Comparison of ENCODE assay signal across 10 cellular contexts in the genomic region with DNA sequence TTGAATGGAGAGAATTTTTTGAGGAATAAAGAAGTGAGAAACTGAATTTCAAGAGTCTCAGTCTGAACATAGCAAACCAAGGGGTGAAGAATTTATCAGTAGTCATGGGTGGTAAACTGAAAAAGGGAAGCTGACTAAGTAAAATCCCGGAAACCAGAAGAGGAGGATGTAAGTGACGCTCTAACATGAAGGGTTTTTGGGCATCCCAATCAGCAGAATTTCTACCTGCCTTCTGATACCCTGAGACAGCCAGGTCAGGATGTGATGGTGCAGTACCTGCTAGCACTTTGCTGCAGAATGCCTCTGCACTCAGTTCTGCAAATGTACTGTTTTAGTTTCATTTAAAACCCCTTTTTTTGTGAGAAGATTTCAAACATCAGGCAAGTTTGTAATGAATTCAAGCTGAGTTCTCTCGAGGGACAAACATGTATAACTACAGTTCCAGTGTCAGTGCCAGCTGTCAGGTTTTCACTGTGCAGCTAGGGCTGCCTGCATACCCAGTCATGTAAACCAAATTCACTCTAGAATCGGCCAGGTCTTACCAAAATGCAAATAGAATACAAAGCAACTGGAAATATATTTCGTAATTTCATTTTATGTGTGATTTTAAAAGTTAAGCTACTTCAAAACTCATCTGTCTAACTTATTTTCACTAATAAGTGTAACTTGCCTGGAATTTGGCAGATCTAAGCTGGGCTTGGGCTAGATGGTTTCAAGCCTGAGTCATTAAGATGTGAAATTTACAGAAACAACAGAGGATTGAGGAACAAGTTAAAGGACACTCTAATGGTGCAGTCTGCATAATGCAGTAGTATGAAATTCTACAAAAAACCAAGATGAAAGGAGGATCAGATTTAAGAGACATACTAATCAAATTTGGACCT.
DNase-seq lines count a peak whose midpoint lies in the region; ATAC-seq and TF ChIP-seq lines count a peak whose summit lies in the region.
"Had no signal": no experiment of that assay in that cellular context is flagged by ENCODE, and none has a peak within 500 bp of the region (broad histone marks: within the 10 kb centered on the region; RNA-seq: fewer than 3 reads in every experiment).

No MANE protein-coding gene starts in this region.

- H3K9me3 ChIP-seq in BLaER1 treated with 17β-estradiol and CSF1 and Interleukin-3, amounts not matched to agents 10 nM and 100 nM (replicated peaks in 1 of 11) = peaks cover 0 to 7% (median 0%) of the 10 kb centered on the region in 11 experiments; a peak in 4 of 22 replicates

- peaks cover 21 to 42% (median 24%) of the 10 kb centered on the region in 10 experiments for H3K4me1 ChIP-seq in BLaER1 treated with 17β-estradiol and CSF1 and Interleukin-3, amounts not matched to agents 10 nM and 100 nM
- H3K4me1 ChIP-seq: foreskin keratinocyte had no signal

- no peaks in the 10 kb centered on the region for H3K27me3 ChIP-seq in BLaER1 treated with 17β-estradiol and CSF1 and Interleukin-3, amounts not matched to agents 10 nM and 100 nM
- H3K27me3 ChIP-seq: foreskin keratinocyte had no signal

- no peak for TF ChIP-seq CTCF in fibroblast of mammary gland (conservative IDR thresholded peaks at IDR 0.05; ENCODE audit: control insufficient read depth, insufficient read depth, low read depth, low read length)

- DNase-seq in NOMO-1 treated with DMSO at 0.1 percent for 48 hours (lab: John Stamatoyannopoulos, UW; ENCODE audit: unreplicated experiment) (peak; percentile 78), fibroblast of mammary gland (ENCODE audit: low read depth) (peak; percentile 53), DMS114 treated with DMSO at 0.1 percent for 48 hours (lab: John Stamatoyannopoulos, UW; ENCODE audit: unreplicated experiment) (no peak)
- no peak for DNase-seq in effector CD8-positive, alpha-beta T cell (lab: John Stamatoyannopoulos, UW)
- DNase-seq: foreskin keratinocyte, NCI-H146 had no signal

- H3K9ac ChIP-seq in BLaER1 treated with 17β-estradiol and CSF1 and Interleukin-3, amounts not matched to agents 10 nM and 100 nM = no peak overlapping the region; a peak in 1 of 22 replicates

- H3K4me2 ChIP-seq in BLaER1 treated with 17β-estradiol and CSF1 and Interleukin-3, amounts not matched to agents 10 nM and 100 nM = peak overlapping the region; percentile 36 to 82 (median 66); a peak in 20 of 22 replicates

- no peak overlapping the region for H3K4me3 ChIP-seq in BLaER1 treated with 17β-estradiol and CSF1 and Interleukin-3, amounts not matched to agents 10 nM and 100 nM
- no peak overlapping the region for H3K4me3 ChIP-seq in fibroblast of mammary gland (ENCODE audit: control insufficient read depth, low read depth, low read length)

- ATAC-seq in GM19397 (IDR thresholded peaks at IDR 0.05; ENCODE audit: unreplicated experiment) (peak; percentile 60), HG03095 (IDR thresholded peaks at IDR 0.05; ENCODE audit: unreplicated experiment) (no peak), GM21515 (IDR thresholded peaks at IDR 0.05; ENCODE audit: unreplicated experiment) (no peak)
- ATAC-seq: foreskin keratinocyte had no signal

- peaks cover 0 to 6% (median 0%) of the 10 kb centered on the region in 11 experiments; a peak in 2 of 22 replicates for H4K20me1 ChIP-seq in BLaER1 treated with 17β-estradiol and CSF1 and Interleukin-3, amounts not matched to agents 10 nM and 100 nM

- H3K36me3 ChIP-seq in BLaER1 treated with 17β-estradiol and CSF1 and Interleukin-3, amounts not matched to agents 10 nM and 100 nM = peaks cover 37 to 43% (median 41%) of the 10 kb centered on the region in 11 experiments

- peak overlapping the region in 8 of 11 experiments; percentile 17 to 67 (median 56); a peak in 10 of 22 replicates for H3K27ac ChIP-seq in BLaER1 treated with 17β-estradiol and CSF1 and Interleukin-3, amounts not matched to agents 10 nM and 100 nM
- H3K27ac ChIP-seq: foreskin keratinocyte had no signal

Comparison
In these comparisons a context has a peak if more than half of its experiments do, and no peak if none do; other contexts are left out.
1. DNase-seq: peak in NOMO-1 treated with DMSO at 0.1 percent for 48 hours (single experiment) and fibroblast of mammary gland (single experiment); none in DMS114 treated with DMSO at 0.1 percent for 48 hours (single experiment) and effector CD8-positive, alpha-beta T cell (single experiment).